Comparison of ENCODE assay signal across 22 cellular contexts in the genomic region with DNA sequence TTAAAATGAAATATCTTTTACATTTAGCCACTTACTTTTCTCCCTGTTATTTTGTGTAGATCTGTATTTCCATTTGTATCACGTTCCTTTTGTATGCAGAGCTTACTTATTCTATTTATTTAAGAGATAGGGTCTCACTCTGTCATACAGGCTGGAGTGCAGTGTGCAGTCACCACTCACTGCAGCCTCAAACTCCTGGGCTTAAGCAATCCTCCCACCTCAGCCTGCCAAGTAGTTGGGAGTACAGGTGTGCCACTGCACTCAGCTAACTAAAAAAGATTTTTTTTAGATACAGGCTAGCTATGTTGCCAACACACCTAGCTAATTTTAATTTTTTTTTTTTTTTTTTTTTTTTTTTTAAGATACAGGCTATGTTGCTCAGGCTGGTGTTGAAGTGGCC.
"Had no signal": no experiment of that assay in that cellular context is flagged by ENCODE, and none has a peak within 500 bp of the region (broad histone marks: within the 10 kb centered on the region; RNA-seq: fewer than 3 reads in every experiment).

No MANE protein-coding gene starts in this region.

- DNase-seq: heart left ventricle; hypothalamus; immature natural killer cell; lower lobe of right lung; mammary epithelial cell; mesenchymal stem cell; naive thymus-derived CD8-positive, alpha-beta T cell; occipital lobe; stimulated activated CD4-positive, alpha-beta T cell treated with anti-CD3 and anti-CD28 coated beads, Interleukin-12 subunit alpha, Interleukin-12 subunit beta, amount 100 ng/mL, for 4 hours; stimulated activated CD4-positive, alpha-beta T cell treated with anti-CD3 and anti-CD28 coated beads, Interleukin-15, amount 100 ng/mL, for 24 hours; stimulated activated CD4-positive, alpha-beta T cell treated with anti-CD3 and anti-CD28 coated beads, Interleukin-2, amount 100 ng/mL, for 24 hours; stimulated activated CD4-positive, alpha-beta T cell treated with anti-CD3 and anti-CD28 coated beads, Interleukin-4, amount 100 ng/mL, for 1 hour; stimulated activated naive CD4-positive, alpha-beta T cell; substantia nigra; testis; thyroid gland; transverse colon had no signal

- FAIRE-seq: islet of Langerhans, urothelium cell line had no signal

- H3K9me3 ChIP-seq: heart left ventricle, lower lobe of right lung, right atrium auricular region, testis, thyroid gland, transverse colon, upper lobe of left lung had no signal

- H3K4me1 ChIP-seq: testis had no signal

- H3K36me3 ChIP-seq: lower lobe of right lung, right atrium auricular region, thyroid gland, transverse colon, upper lobe of left lung had no signal

- H3K27ac ChIP-seq: heart left ventricle, lower lobe of right lung, right atrium auricular region, skin epidermis, testis, thyroid gland, transverse colon, upper lobe of left lung had no signal

- H3K4me3 ChIP-seq: heart left ventricle, lower lobe of right lung, right atrium auricular region, skin epidermis, testis, thyroid gland, transverse colon, upper lobe of left lung had no signal

- H3K27me3 ChIP-seq: heart left ventricle, right atrium auricular region, testis, thyroid gland, transverse colon, upper lobe of left lung had no signal
